Comparison of ENCODE assay signal across 21 cellular contexts in the genomic region with DNA sequence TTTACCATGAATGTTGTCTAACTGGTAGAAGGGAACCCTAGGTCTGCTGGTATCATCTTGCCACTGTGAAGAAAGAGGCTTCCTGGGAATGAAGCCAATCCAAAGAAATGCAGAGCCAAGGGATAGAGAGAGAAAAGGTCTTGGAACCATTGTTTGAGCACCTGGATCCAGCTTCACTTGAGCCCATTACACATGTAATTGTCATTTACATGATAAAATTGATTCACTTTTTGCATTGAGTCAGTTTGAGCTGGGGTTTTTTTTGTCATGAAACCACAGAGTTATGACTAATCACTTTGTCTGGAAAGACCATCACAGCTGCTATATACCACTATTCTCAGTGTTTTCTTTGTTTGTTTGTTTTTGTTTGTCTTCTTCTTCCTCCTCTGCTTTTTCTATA.
DNase-seq lines count a peak whose midpoint lies in the region; ATAC-seq, FAIRE-seq and TF ChIP-seq lines count a peak whose summit lies in the region.
"Had no signal": no experiment of that assay in that cellular context is flagged by ENCODE, and none has a peak within 500 bp of the region (broad histone marks: within the 10 kb centered on the region; RNA-seq: fewer than 3 reads in every experiment).

No MANE protein-coding gene starts in this region.

- H3K4me3 Mint-ChIP-seq in MCF 10A (ENCODE audit: unreplicated experiment), result no peak overlapping the region
- H3K4me3 Mint-ChIP-seq: CD14-positive monocyte had no signal

- no peak for TF ChIP-seq POLR2A in breast epithelium (IDR thresholded peaks at IDR 0.05)

- H3K27ac ChIP-seq in breast epithelium, result no peak overlapping the region
- no peak overlapping the region for H3K27ac ChIP-seq in RWPE2 (ENCODE audit: poor library complexity, severe bottlenecking)
- H3K27ac ChIP-seq: Peyer's patch, SK-N-MC had no signal

- no peaks in the 10 kb centered on the region for H3K27me3 ChIP-seq in breast epithelium
- no peaks in the 10 kb centered on the region for H3K27me3 ChIP-seq in RWPE2 (ENCODE audit: insufficient read depth, poor library complexity, severe bottlenecking)
- H3K27me3 ChIP-seq: Peyer's patch had no signal

- no peaks in the 10 kb centered on the region for H3K36me3 Mint-ChIP-seq in MCF 10A (ENCODE audit: insufficient read depth, unreplicated experiment)
- H3K36me3 Mint-ChIP-seq: CD14-positive monocyte had no signal

- H3K9me3 ChIP-seq in breast epithelium (peaks cover 0 to 7% of the 10 kb centered on the region in 2 donors), RWPE2 (ENCODE audit: severe bottlenecking) (no peaks in the 10 kb centered on the region)
- H3K9me3 ChIP-seq: Peyer's patch had no signal

- ATAC-seq in RWPE2 (ENCODE audit: low read depth) (peak; percentile 76), HG03135 (IDR thresholded peaks at IDR 0.05; ENCODE audit: unreplicated experiment) (no peak), HG03521 (IDR thresholded peaks at IDR 0.05; ENCODE audit: unreplicated experiment) (no peak)
- ATAC-seq: HCT116 had no signal

- CTCF ChIA-PET in MCF 10A (lab: Yijun Ruan, JAX), result interaction anchor here (0.6 to 0.7 kb wide), 2 partner anchors 13 to 543 kb away, joined by 3 to 4 read pairs; no protein-coding TSS in a partner anchor

- no peaks in the 10 kb centered on the region for H3K27me3 Mint-ChIP-seq in MCF 10A (ENCODE audit: insufficient read depth, unreplicated experiment)

- FAIRE-seq in urothelium cell line (lab: Jason Lieb, UNC), result peak; percentile 30

- TF ChIP-seq CTCF in MCF 10A (IDR thresholded peaks at IDR 0.05; ENCODE audit: unreplicated experiment), result no peak
- TF ChIP-seq CTCF in breast epithelium (IDR thresholded peaks at IDR 0.05), result no peak
- no peak for TF ChIP-seq CTCF in RWPE2 (IDR thresholded peaks at IDR 0.05; ENCODE audit: poor library complexity, severe bottlenecking)

- no TSS peak for BruUV-seq in MCF 10A (replicated peaks; lab: Mats Ljungman, UMichigan)

- DNase-seq in MCF 10A (ENCODE audit: unreplicated experiment) (peak; percentile 14), breast epithelium (ENCODE audit: low spot score in 2 of 2) (no peak), RWPE2 (ENCODE audit: low spot score) (no peak), iris pigment epithelial cell (ENCODE audit: low read depth) (peak; percentile 1), urothelium cell line (ENCODE audit: low spot score) (peak; percentile 73), T-helper 2 cell (no peak)
- DNase-seq: 8988T, COR-L47, GDM1, GOT3, NCI-H1417 treated with DMSO at 0.1 percent for 48 hours, NCI-H187 treated with DMSO at 0.1 percent for 48 hours, NCI-H226, NCI-H524, Peyer's patch, Right ventricle myocardium superior had no signal

- H3K4me3 ChIP-seq in breast epithelium (no peak overlapping the region), RWPE2 (ENCODE audit: severe bottlenecking) (no peak overlapping the region)
- H3K4me3 ChIP-seq: Peyer's patch, SK-N-MC had no signal

- H3K27ac Mint-ChIP-seq in MCF 10A (ENCODE audit: low read depth, unreplicated experiment), result peak overlapping the region; percentile 2
- H3K27ac Mint-ChIP-seq: CD14-positive monocyte had no signal

- intact Hi-C loops in MCF 10A (cut with micrococcal nuclease) (no loop called here), breast epithelium (cut with DNase I; ENCODE audit: low total_unique reads) (no loop called here)

- H3K4me1 ChIP-seq in breast epithelium (no peaks in the 10 kb centered on the region), RWPE2 (ENCODE audit: insufficient read depth, poor library complexity, severe bottlenecking) (no peaks in the 10 kb centered on the region)
- H3K4me1 ChIP-seq: Peyer's patch had no signal

- no peaks in the 10 kb centered on the region for H3K36me3 ChIP-seq in breast epithelium
- no peaks in the 10 kb centered on the region for H3K36me3 ChIP-seq in RWPE2 (ENCODE audit: low read depth)
- H3K36me3 ChIP-seq: Peyer's patch had no signal

- H3K4me1 Mint-ChIP-seq in MCF 10A (ENCODE audit: insufficient read depth, unreplicated experiment), result no peaks in the 10 kb centered on the region
- H3K4me1 Mint-ChIP-seq: CD14-positive monocyte had no signal

- POLR2A ChIA-PET in MCF 10A (lab: Yijun Ruan, JAX), result no interaction called here

- peaks cover 37% of the 10 kb centered on the region for H3K9me3 Mint-ChIP-seq in MCF 10A (ENCODE audit: unreplicated experiment)

Comparison
In these comparisons a context has a peak if more than half of its experiments do, and no peak if none do; other contexts are left out.
1. DNase-seq: peak in MCF 10A (single experiment), iris pigment epithelial cell (single experiment) and urothelium cell line (single experiment); none in breast epithelium (0 of 2), RWPE2 (single experiment) and T-helper 2 cell (0 of 5).